In genomic region chr7:6198687-6199595, GRCh38 we compare ENCODE assay signal across 16 cellular contexts.
"Had no signal": no experiment of that assay in that cellular context is flagged by ENCODE, and none has a peak within 500 bp of the region (broad histone marks: within the 10 kb centered on the region; RNA-seq: fewer than 3 reads in every experiment).

No MANE protein-coding gene starts in this region.

- H3K4me1 ChIP-seq: colonic mucosa, upper lobe of right lung had no signal

- H3K9me3 ChIP-seq: ascending aorta, colonic mucosa, gastroesophageal sphincter, ovary, upper lobe of right lung had no signal

- H3K4me3 ChIP-seq: ascending aorta, colonic mucosa, gastroesophageal sphincter, ovary, upper lobe of right lung had no signal

- DNase-seq: activated CD4-positive, alpha-beta T cell treated with anti-CD3 and anti-CD28 coated beads for 48 hours; activated CD8-positive, alpha-beta memory T cell treated with anti-CD3 and anti-CD28 coated beads for 24 hours; activated naive CD4-positive, alpha-beta T cell treated with Interleukin-2 at 50 U/mL for 16 hours; activated naive CD8-positive, alpha-beta T cell treated with anti-CD3 and anti-CD28 coated beads, Interleukin-2, amount 50 U/mL, for 24 hours; colonic mucosa; left colon; ovary; stimulated activated CD4-positive, alpha-beta T cell treated with anti-CD3 and anti-CD28 coated beads, Interleukin-12 subunit alpha, Interleukin-12 subunit beta, amount 100 ng/mL, for 4 hours; stimulated activated naive CD8-positive, alpha-beta T cell treated with anti-CD3 and anti-CD28 coated beads, Interleukin-15, Interleukin-2, amounts not matched to agents 100 U/mL and 50 U/mL, for 24 hours; T1000; upper lobe of right lung; WERI-Rb-1 had no signal

- ATAC-seq: activated naive CD8-positive, alpha-beta T cell treated with anti-CD3 and anti-CD28 coated beads, Interleukin-2, amount 50 U/mL, for 24 hours; gastroesophageal sphincter; left colon; natural killer cell treated with Interleukin-12 subunit alpha and Interleukin-12 subunit beta and Interleukin-15 and Interleukin-18, amount 100 ng/mL, for 72 hours; stimulated activated naive CD8-positive, alpha-beta T cell treated with anti-CD3 and anti-CD28 coated beads, Interleukin-15, Interleukin-2, amounts not matched to agents 100 U/mL and 50 U/mL, for 24 hours; upper lobe of right lung had no signal

- H3K27ac ChIP-seq: ascending aorta, colonic mucosa, epithelial cell of prostate, gastroesophageal sphincter, ovary, upper lobe of right lung, WERI-Rb-1 had no signal

- H3K36me3 Mint-ChIP-seq: natural killer cell treated with Interleukin-12 subunit alpha and Interleukin-12 subunit beta and Interleukin-15 and Interleukin-18, amount 100 ng/mL, for 72 hours had no signal

- H3K27ac Mint-ChIP-seq: activated naive CD8-positive, alpha-beta T cell treated with anti-CD3 and anti-CD28 coated beads, Interleukin-2, amount 50 U/mL, for 24 hours; natural killer cell treated with Interleukin-12 subunit alpha and Interleukin-12 subunit beta and Interleukin-15 and Interleukin-18, amount 100 ng/mL, for 72 hours had no signal

- H3K36me3 ChIP-seq: ascending aorta, colonic mucosa, gastroesophageal sphincter, ovary, upper lobe of right lung, WERI-Rb-1 had no signal

- H3K27me3 ChIP-seq: ascending aorta, colonic mucosa, gastroesophageal sphincter, ovary, upper lobe of right lung had no signal

- H3K27me3 Mint-ChIP-seq: activated naive CD8-positive, alpha-beta T cell treated with anti-CD3 and anti-CD28 coated beads, Interleukin-2, amount 50 U/mL, for 24 hours had no signal

- H3K9me3 Mint-ChIP-seq: activated naive CD8-positive, alpha-beta T cell treated with anti-CD3 and anti-CD28 coated beads, Interleukin-2, amount 50 U/mL, for 24 hours; natural killer cell treated with Interleukin-12 subunit alpha and Interleukin-12 subunit beta and Interleukin-15 and Interleukin-18, amount 100 ng/mL, for 72 hours had no signal

- H3K4me3 Mint-ChIP-seq: activated naive CD8-positive, alpha-beta T cell treated with anti-CD3 and anti-CD28 coated beads, Interleukin-2, amount 50 U/mL, for 24 hours; natural killer cell treated with Interleukin-12 subunit alpha and Interleukin-12 subunit beta and Interleukin-15 and Interleukin-18, amount 100 ng/mL, for 72 hours had no signal

- H3K4me1 Mint-ChIP-seq: activated naive CD8-positive, alpha-beta T cell treated with anti-CD3 and anti-CD28 coated beads, Interleukin-2, amount 50 U/mL, for 24 hours had no signal
